In the genomic region with DNA sequence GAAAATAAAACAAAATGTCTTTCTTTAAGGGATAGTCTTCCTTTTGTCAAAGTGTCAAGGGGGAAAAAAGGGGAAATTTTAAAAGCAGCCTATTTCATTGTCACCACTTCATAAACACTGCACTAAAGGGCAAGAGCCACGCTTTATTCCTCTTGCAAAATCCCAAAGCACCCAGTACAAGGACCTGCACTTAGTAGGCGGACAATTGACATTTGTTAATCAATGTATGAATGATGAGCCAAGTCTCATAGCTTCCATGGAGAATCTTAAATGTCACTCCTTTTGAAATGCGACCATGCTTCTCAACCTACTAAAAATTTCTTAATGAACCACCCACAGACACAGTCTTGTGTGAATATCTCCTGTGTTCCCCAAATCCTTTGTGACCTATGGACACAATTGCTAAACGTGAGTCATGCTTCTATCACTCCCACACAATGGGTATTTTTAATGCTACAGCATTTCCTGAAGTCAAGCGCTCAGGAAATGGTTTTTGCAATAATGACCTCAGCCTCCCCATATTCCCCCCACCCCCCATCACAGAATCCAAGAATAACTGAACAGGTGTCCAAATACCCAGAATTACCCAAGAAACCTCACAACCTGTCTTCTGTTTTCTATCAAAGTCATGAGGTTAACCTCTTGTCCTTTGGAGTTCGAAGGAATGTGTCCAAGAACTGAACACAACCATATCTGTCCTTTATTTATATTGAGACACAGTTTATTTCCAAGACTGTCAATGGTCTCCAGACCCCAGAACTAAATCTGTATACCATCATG, we compare ENCODE assay signal across 9 cellular contexts.
DNase-seq lines count a peak whose midpoint lies in the region; ATAC-seq lines count a peak whose summit lies in the region.
"Had no signal": no experiment of that assay in that cellular context is flagged by ENCODE, and none has a peak within 500 bp of the region (broad histone marks: within the 10 kb centered on the region; RNA-seq: fewer than 3 reads in every experiment).

No MANE protein-coding gene starts in this region.

- ATAC-seq in GM21528 (IDR thresholded peaks at IDR 0.05; ENCODE audit: low FRiP score, unreplicated experiment) (peak; percentile 54), memory B cell (ENCODE audit: low read depth) (peak; percentile 59)
- ATAC-seq: Panc1 had no signal

- DNase-seq in ELR (ENCODE audit: low read depth) (peak; percentile 68), M059J (ENCODE audit: low read depth) (peak; percentile 84), amniotic epithelial cell (ENCODE audit: low read depth) (peak; percentile 83), memory B cell (ENCODE audit: low spot score in 2 of 2) (no peak), mesenteric fat pad (ENCODE audit: low spot score) (no peak), NCI-H524 treated with DMSO at 0.1 percent for 48 hours (lab: John Stamatoyannopoulos, UW) (no peak), iPS-NIHi7 (ENCODE audit: extremely low spot score) (no peak)

- H3K9me3 Mint-ChIP-seq in memory B cell: no peaks in the 10 kb centered on the region

- H3K27ac Mint-ChIP-seq in memory B cell: peak overlapping the region; percentile 98

- no peaks in the 10 kb centered on the region for H3K36me3 Mint-ChIP-seq in memory B cell

- peak overlapping the region; percentile 9 for H3K4me3 Mint-ChIP-seq in memory B cell

- H3K4me1 Mint-ChIP-seq in memory B cell: peaks cover 52% of the 10 kb centered on the region

- no peaks in the 10 kb centered on the region for H3K27me3 Mint-ChIP-seq in memory B cell

Comparison
In these comparisons a context has a peak if more than half of its experiments do, and no peak if none do; other contexts are left out.
1. DNase-seq: peak in ELR (single experiment), M059J (single experiment) and amniotic epithelial cell (single experiment); none in memory B cell (0 of 2), mesenteric fat pad (single experiment), NCI-H524 treated with DMSO at 0.1 percent for 48 hours (single experiment) and iPS-NIHi7 (single experiment).